In the genomic region with DNA sequence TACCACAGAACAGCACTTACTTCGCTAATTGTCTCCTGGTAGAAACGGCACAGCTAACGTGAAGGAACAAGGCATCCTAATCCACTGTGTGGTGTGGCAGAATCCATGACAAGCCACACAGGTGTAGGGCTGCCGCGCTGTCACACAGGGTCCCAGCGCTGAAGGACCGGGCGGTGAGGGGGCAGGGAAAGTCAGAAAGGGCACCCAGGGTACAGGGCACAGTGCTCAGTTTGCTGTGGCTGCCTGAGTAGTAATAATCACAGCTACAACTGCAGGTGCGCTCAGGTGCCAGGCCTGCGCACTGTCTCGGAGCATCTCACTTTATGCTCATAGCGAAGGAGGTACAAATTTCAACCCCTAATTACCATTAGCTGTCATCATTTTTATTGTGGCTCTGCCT, we compare ENCODE assay signal across 1 cellular context.
TF ChIP-seq lines count a peak whose summit lies in the region.

No MANE protein-coding gene starts in this region.

TF ChIP-seq in GM12878, 131 proteins besides CTCF, POLR2A, EP300 and RAD21:
- TF ChIP-seq, protein P1, sequence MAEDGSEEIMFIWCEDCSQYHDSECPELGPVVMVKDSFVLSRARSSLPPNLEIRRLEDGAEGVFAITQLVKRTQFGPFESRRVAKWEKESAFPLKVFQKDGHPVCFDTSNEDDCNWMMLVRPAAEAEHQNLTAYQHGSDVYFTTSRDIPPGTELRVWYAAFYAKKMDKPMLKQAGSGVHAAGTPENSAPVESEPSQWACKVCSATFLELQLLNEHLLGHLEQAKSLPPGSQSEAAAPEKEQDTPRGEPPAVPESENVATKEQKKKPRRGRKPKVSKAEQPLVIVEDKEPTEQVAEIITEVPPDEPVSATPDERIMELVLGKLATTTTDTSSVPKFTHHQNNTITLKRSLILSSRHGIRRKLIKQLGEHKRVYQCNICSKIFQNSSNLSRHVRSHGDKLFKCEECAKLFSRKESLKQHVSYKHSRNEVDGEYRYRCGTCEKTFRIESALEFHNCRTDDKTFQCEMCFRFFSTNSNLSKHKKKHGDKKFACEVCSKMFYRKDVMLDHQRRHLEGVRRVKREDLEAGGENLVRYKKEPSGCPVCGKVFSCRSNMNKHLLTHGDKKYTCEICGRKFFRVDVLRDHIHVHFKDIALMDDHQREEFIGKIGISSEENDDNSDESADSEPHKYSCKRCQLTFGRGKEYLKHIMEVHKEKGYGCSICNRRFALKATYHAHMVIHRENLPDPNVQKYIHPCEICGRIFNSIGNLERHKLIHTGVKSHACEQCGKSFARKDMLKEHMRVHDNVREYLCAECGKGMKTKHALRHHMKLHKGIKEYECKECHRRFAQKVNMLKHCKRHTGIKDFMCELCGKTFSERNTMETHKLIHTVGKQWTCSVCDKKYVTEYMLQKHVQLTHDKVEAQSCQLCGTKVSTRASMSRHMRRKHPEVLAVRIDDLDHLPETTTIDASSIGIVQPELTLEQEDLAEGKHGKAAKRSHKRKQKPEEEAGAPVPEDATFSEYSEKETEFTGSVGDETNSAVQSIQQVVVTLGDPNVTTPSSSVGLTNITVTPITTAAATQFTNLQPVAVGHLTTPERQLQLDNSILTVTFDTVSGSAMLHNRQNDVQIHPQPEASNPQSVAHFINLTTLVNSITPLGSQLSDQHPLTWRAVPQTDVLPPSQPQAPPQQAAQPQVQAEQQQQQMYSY (CRISPR knock-in tag; IDR thresholded peaks at IDR 0.05): 0 out of 2 replicates have a peak, but pooled peaks have one; percentile 2
- TF ChIP-seq YBX1 (IDR thresholded peaks at IDR 0.05) (no peak), ATF7 (IDR thresholded peaks at IDR 0.05; ENCODE audit: low read depth) (no peak), DPF2 (IDR thresholded peaks at IDR 0.05) (peak; percentile 37; the same call in 1 of the 2 replicates), LARP7 (IDR thresholded peaks at IDR 0.05) (peak; percentile 40; the same call in 1 of the 2 replicates), POLR2AphosphoS5 (IDR thresholded peaks at IDR 0.05; ENCODE audit: low read length) (peak; percentile 55; the same call in 1 of the 2 replicates), GATAD2B (conservative IDR thresholded peaks at IDR 0.05; ENCODE audit: low read depth) (peak; percentile 39; the same call in 1 of the 2 replicates), SMC3 (IDR thresholded peaks at IDR 0.05; ENCODE audit: borderline replicate concordance, low read length) (no peak), RELA (IDR thresholded peaks at IDR 0.05; ENCODE audit: borderline replicate concordance, partially characterized antibody) (no peak)
- TF ChIP-seq, protein P2, sequence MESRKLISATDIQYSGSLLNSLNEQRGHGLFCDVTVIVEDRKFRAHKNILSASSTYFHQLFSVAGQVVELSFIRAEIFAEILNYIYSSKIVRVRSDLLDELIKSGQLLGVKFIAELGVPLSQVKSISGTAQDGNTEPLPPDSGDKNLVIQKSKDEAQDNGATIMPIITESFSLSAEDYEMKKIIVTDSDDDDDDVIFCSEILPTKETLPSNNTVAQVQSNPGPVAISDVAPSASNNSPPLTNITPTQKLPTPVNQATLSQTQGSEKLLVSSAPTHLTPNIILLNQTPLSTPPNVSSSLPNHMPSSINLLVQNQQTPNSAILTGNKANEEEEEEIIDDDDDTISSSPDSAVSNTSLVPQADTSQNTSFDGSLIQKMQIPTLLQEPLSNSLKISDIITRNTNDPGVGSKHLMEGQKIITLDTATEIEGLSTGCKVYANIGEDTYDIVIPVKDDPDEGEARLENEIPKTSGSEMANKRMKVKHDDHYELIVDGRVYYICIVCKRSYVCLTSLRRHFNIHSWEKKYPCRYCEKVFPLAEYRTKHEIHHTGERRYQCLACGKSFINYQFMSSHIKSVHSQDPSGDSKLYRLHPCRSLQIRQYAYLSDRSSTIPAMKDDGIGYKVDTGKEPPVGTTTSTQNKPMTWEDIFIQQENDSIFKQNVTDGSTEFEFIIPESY (IDR thresholded peaks at IDR 0.05): no peak
- TF ChIP-seq, protein P3, sequence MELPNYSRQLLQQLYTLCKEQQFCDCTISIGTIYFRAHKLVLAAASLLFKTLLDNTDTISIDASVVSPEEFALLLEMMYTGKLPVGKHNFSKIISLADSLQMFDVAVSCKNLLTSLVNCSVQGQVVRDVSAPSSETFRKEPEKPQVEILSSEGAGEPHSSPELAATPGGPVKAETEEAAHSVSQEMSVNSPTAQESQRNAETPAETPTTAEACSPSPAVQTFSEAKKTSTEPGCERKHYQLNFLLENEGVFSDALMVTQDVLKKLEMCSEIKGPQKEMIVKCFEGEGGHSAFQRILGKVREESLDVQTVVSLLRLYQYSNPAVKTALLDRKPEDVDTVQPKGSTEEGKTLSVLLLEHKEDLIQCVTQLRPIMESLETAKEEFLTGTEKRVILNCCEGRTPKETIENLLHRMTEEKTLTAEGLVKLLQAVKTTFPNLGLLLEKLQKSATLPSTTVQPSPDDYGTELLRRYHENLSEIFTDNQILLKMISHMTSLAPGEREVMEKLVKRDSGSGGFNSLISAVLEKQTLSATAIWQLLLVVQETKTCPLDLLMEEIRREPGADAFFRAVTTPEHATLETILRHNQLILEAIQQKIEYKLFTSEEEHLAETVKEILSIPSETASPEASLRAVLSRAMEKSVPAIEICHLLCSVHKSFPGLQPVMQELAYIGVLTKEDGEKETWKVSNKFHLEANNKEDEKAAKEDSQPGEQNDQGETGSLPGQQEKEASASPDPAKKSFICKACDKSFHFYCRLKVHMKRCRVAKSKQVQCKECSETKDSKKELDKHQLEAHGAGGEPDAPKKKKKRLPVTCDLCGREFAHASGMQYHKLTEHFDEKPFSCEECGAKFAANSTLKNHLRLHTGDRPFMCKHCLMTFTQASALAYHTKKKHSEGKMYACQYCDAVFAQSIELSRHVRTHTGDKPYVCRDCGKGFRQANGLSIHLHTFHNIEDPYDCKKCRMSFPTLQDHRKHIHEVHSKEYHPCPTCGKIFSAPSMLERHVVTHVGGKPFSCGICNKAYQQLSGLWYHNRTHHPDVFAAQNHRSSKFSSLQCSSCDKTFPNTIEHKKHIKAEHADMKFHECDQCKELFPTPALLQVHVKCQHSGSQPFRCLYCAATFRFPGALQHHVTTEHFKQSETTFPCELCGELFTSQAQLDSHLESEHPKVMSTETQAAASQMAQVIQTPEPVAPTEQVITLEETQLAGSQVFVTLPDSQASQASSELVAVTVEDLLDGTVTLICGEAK (IDR thresholded peaks at IDR 0.05; ENCODE audit: borderline replicate concordance): peak; percentile 28; the same call in 1 of the 2 replicates
- TF ChIP-seq, protein P4, sequence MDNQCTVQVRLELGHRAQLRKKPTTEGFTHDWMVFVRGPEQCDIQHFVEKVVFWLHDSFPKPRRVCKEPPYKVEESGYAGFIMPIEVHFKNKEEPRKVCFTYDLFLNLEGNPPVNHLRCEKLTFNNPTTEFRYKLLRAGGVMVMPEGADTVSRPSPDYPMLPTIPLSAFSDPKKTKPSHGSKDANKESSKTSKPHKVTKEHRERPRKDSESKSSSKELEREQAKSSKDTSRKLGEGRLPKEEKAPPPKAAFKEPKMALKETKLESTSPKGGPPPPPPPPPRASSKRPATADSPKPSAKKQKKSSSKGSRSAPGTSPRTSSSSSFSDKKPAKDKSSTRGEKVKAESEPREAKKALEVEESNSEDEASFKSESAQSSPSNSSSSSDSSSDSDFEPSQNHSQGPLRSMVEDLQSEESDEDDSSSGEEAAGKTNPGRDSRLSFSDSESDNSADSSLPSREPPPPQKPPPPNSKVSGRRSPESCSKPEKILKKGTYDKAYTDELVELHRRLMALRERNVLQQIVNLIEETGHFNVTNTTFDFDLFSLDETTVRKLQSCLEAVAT (IDR thresholded peaks at IDR 0.05): peak; percentile 97
